12 cellular contexts compared by ENCODE assay signal in genomic region chr20:50915424-50915823, GRCh38. TPM values are rescaled to one million over a fixed set of nuclear protein-coding genes. Genes with fewer than 3 reads are reported as not detected.
DNase-seq lines count a peak whose midpoint lies in the region; ATAC-seq, FAIRE-seq and TF ChIP-seq lines count a peak whose summit lies in the region.
"Had no signal": no experiment of that assay in that cellular context is flagged by ENCODE, and none has a peak within 500 bp of the region (broad histone marks: within the 10 kb centered on the region; RNA-seq: fewer than 3 reads in every experiment).

No MANE protein-coding gene starts in this region.

- DNase-seq in activated T-cell treated with anti-CD3 and anti-CD28 coated beads, Interleukin-2, amount 50 U/mL, for 24 hours: no peak
- DNase-seq in activated T-cell treated with anti-CD3 and anti-CD28 coated beads, Interleukin-2, amount 50 U/mL, for 4 hours: no peak
- no peak for DNase-seq in activated naive CD8-positive, alpha-beta T cell treated with anti-CD3 and anti-CD28 coated beads for 36 hours
- DNase-seq in foreskin fibroblast (peak; percentile 65 to 85), smooth muscle cell (lab: John Stamatoyannopoulos, UW; ENCODE audit: unreplicated experiment) (no peak), GM12891 (ENCODE audit: insufficient read length, low spot score) (no peak)
- DNase-seq: NCI-H524 had no signal

- peak overlapping the region; percentile 32 for H3K9ac ChIP-seq in smooth muscle cell (ENCODE audit: low read depth)

- H3K27me3 ChIP-seq in smooth muscle cell (ENCODE audit: low read depth): no peaks in the 10 kb centered on the region

- no peak for TF ChIP-seq POLR2A in GM12891 (IDR thresholded peaks at IDR 0.05; ENCODE audit: low read depth, low read length)

- no peaks in the 10 kb centered on the region for H3K9me3 ChIP-seq in smooth muscle cell (replicated peaks; ENCODE audit: low read depth)
- H3K9me3 ChIP-seq: A549 had no signal

- no peaks in the 10 kb centered on the region for H3K27me3 Mint-ChIP-seq in activated T-cell treated with anti-CD3 and anti-CD28 coated beads, Interleukin-2, amount 50 U/mL, for 24 hours
- no peaks in the 10 kb centered on the region for H3K27me3 Mint-ChIP-seq in activated T-cell treated with anti-CD3 and anti-CD28 coated beads, Interleukin-2, amount 50 U/mL, for 4 hours (ENCODE audit: low read depth)
- H3K27me3 Mint-ChIP-seq in activated naive CD8-positive, alpha-beta T cell treated with anti-CD3 and anti-CD28 coated beads for 36 hours: no peaks in the 10 kb centered on the region

- H3K36me3 ChIP-seq in smooth muscle cell (ENCODE audit: low read depth): no peaks in the 10 kb centered on the region

- 39% methylated on average over 3 of the region's 3 CpGs for WGBS in smooth muscle cell (ENCODE audit: low lambda C conversion rate)

- H3F3A ChIP-seq in smooth muscle cell (ENCODE audit: low read depth): peaks cover 30% of the 10 kb centered on the region

- no peaks in the 10 kb centered on the region for H3K9me3 Mint-ChIP-seq in activated T-cell treated with anti-CD3 and anti-CD28 coated beads, Interleukin-2, amount 50 U/mL, for 24 hours
- H3K9me3 Mint-ChIP-seq in activated T-cell treated with anti-CD3 and anti-CD28 coated beads, Interleukin-2, amount 50 U/mL, for 4 hours: no peaks in the 10 kb centered on the region
- H3K9me3 Mint-ChIP-seq in activated naive CD8-positive, alpha-beta T cell treated with anti-CD3 and anti-CD28 coated beads for 36 hours: no peaks in the 10 kb centered on the region

- TF ChIP-seq CTCF in foreskin fibroblast (IDR thresholded peaks at IDR 0.05; ENCODE audit: low read depth, low read length): no peak
- TF ChIP-seq CTCF in smooth muscle cell (IDR thresholded peaks at IDR 0.05; ENCODE audit: borderline replicate concordance, insufficient read depth, poor library complexity, severe bottlenecking): no peak

- peaks cover 100% of the 10 kb centered on the region for H4K20me1 ChIP-seq in smooth muscle cell (ENCODE audit: low read depth)

- no peak for FAIRE-seq in GM12891 (lab: Jason Lieb, UNC)
- FAIRE-seq: A549, H1 had no signal

- peak overlapping the region; percentile 74 for H3K4me2 ChIP-seq in smooth muscle cell
- H3K4me2 ChIP-seq: A549 had no signal

- H3K4me1 Mint-ChIP-seq in activated T-cell treated with anti-CD3 and anti-CD28 coated beads, Interleukin-2, amount 50 U/mL, for 24 hours (ENCODE audit: low read depth): peaks cover 90% of the 10 kb centered on the region
- H3K4me1 Mint-ChIP-seq in activated T-cell treated with anti-CD3 and anti-CD28 coated beads, Interleukin-2, amount 50 U/mL, for 4 hours (ENCODE audit: low read depth): peaks cover 85% of the 10 kb centered on the region
- peaks cover 77% of the 10 kb centered on the region for H3K4me1 Mint-ChIP-seq in activated naive CD8-positive, alpha-beta T cell treated with anti-CD3 and anti-CD28 coated beads for 36 hours

- no peak overlapping the region for H2AFZ ChIP-seq in smooth muscle cell (ENCODE audit: low read depth)

- H3K4me3 ChIP-seq in foreskin fibroblast (ENCODE audit: low read depth in 1 of 2, low read length in 2 of 2) (peak overlapping the region in 1 of 2 donors; percentile 1), smooth muscle cell (no peak overlapping the region)
- H3K4me3 ChIP-seq: A549 had no signal

- H3K27ac Mint-ChIP-seq in activated T-cell treated with anti-CD3 and anti-CD28 coated beads, Interleukin-2, amount 50 U/mL, for 24 hours: peak overlapping the region; percentile 65
- H3K27ac Mint-ChIP-seq in activated naive CD8-positive, alpha-beta T cell treated with anti-CD3 and anti-CD28 coated beads for 36 hours: peak overlapping the region; percentile 32

- H3K4me3 Mint-ChIP-seq in activated T-cell treated with anti-CD3 and anti-CD28 coated beads, Interleukin-2, amount 50 U/mL, for 24 hours: no peak overlapping the region
- no peak overlapping the region for H3K4me3 Mint-ChIP-seq in activated T-cell treated with anti-CD3 and anti-CD28 coated beads, Interleukin-2, amount 50 U/mL, for 4 hours
- H3K4me3 Mint-ChIP-seq in activated naive CD8-positive, alpha-beta T cell treated with anti-CD3 and anti-CD28 coated beads for 36 hours: no peak overlapping the region

- no peak for ATAC-seq in activated T-cell treated with anti-CD3 and anti-CD28 coated beads, Interleukin-2, amount 50 U/mL, for 4 hours
- ATAC-seq in GM18909 (IDR thresholded peaks at IDR 0.05; ENCODE audit: poor library complexity, unreplicated experiment) (no peak), HG03354 (IDR thresholded peaks at IDR 0.05; ENCODE audit: poor library complexity, severe bottlenecking, unreplicated experiment) (no peak)
- ATAC-seq: sciatic nerve had no signal

- peak overlapping the region; percentile 71 for H3K27ac ChIP-seq in smooth muscle cell (ENCODE audit: low read depth)
- H3K27ac ChIP-seq: A549 had no signal

- H3K4me1 ChIP-seq in smooth muscle cell (ENCODE audit: low read depth): peaks cover 34% of the 10 kb centered on the region

- H3K36me3 Mint-ChIP-seq in activated T-cell treated with anti-CD3 and anti-CD28 coated beads, Interleukin-2, amount 50 U/mL, for 24 hours (ENCODE audit: low read depth): peaks cover 81% of the 10 kb centered on the region
- peaks cover 26% of the 10 kb centered on the region for H3K36me3 Mint-ChIP-seq in activated T-cell treated with anti-CD3 and anti-CD28 coated beads, Interleukin-2, amount 50 U/mL, for 4 hours (ENCODE audit: insufficient read depth)
- peaks cover 51% of the 10 kb centered on the region for H3K36me3 Mint-ChIP-seq in activated naive CD8-positive, alpha-beta T cell treated with anti-CD3 and anti-CD28 coated beads for 36 hours

- peaks cover 100% of the 10 kb centered on the region for H3K79me2 ChIP-seq in smooth muscle cell (ENCODE audit: low read depth)

TF ChIP-seq in GM12891, 5 proteins besides CTCF, POLR2A, EP300 and RAD21:
- no peak for TF ChIP-seq POU2F2 (IDR thresholded peaks at IDR 0.05; ENCODE audit: low read depth, low read length)
- no peak for TF ChIP-seq POLR2AphosphoS5 (IDR thresholded peaks at IDR 0.05; ENCODE audit: low read depth, low read length)
- no peak for TF ChIP-seq SPI1 (IDR thresholded peaks at IDR 0.05; ENCODE audit: low read depth, low read length)
- no peak for TF ChIP-seq TAF1 (IDR thresholded peaks at IDR 0.05; ENCODE audit: low read depth, low read length)
- TF ChIP-seq PAX5 (IDR thresholded peaks at IDR 0.05; ENCODE audit: insufficient read depth, low read length, severe bottlenecking): no peak

RNA-seq across cellular contexts. Expression of gene ADNP, which starts 15.8 kb away (rescaled TPM):
- total RNA-seq in activated T-cell treated with anti-CD3 and anti-CD28 coated beads, Interleukin-2, amount 50 U/mL, for 4 hours: 10 to 100 TPM; 55.0 to 59.6 (median 55.2) TPM
- total RNA-seq in activated naive CD8-positive, alpha-beta T cell treated with anti-CD3 and anti-CD28 coated beads for 36 hours: 10 to 100 TPM; 73.0 to 80.7 TPM
- 54.9 and 57.4 TPM in 2 replicates for total RNA-seq in smooth muscle cell
- polyA plus RNA-seq in smooth muscle cell: 14.2 and 15.3 TPM in 2 replicates
- 20.3 TPM for polyA plus RNA-seq in GM12891 (2012; ENCODE audit: low read depth, missing spikeins)

RNA-seq across cellular contexts. Expression of gene DPM1, which starts 42.9 kb away (rescaled TPM):
- total RNA-seq in activated T-cell treated with anti-CD3 and anti-CD28 coated beads, Interleukin-2, amount 50 U/mL, for 4 hours: 10 to 100 TPM; 66.4 to 73.4 (median 70.9) TPM
- total RNA-seq in activated naive CD8-positive, alpha-beta T cell treated with anti-CD3 and anti-CD28 coated beads for 36 hours: 10 to 100 TPM; 84.6 to 88.1 TPM
- 141 and 148 TPM in 2 replicates for total RNA-seq in smooth muscle cell
- polyA plus RNA-seq in smooth muscle cell: 89.1 and 104 TPM in 2 replicates
- 54.4 TPM for polyA plus RNA-seq in GM12891 (2012; ENCODE audit: low read depth, missing spikeins)

RNA-seq across cellular contexts. Expression of gene MOCS3, which starts 43.2 kb away (rescaled TPM):
- total RNA-seq in activated T-cell treated with anti-CD3 and anti-CD28 coated beads, Interleukin-2, amount 50 U/mL, for 4 hours: 10 to 100 TPM in 2 of 3 donors, 1 to 10 TPM in 1; 8.7 to 10.3 (median 10.3) TPM
- total RNA-seq in activated naive CD8-positive, alpha-beta T cell treated with anti-CD3 and anti-CD28 coated beads for 36 hours: 1 to 10 TPM; 7.8 TPM
- total RNA-seq in smooth muscle cell: 3.7 and 5.2 TPM in 2 replicates
- 3.2 and 3.7 TPM in 2 replicates for polyA plus RNA-seq in smooth muscle cell
- 1.6 TPM for polyA plus RNA-seq in GM12891 (2012; ENCODE audit: low read depth, missing spikeins)

Comparison
In these comparisons a context has a peak if more than half of its experiments do, and no peak if none do; other contexts are left out.
1. DNase-seq: peak in foreskin fibroblast (2 of 2); none in activated T-cell treated with anti-CD3 and anti-CD28 coated beads, Interleukin-2, amount 50 U/mL, for 24 hours (single experiment), activated T-cell treated with anti-CD3 and anti-CD28 coated beads, Interleukin-2, amount 50 U/mL, for 4 hours (single experiment), activated naive CD8-positive, alpha-beta T cell treated with anti-CD3 and anti-CD28 coated beads for 36 hours (single experiment), smooth muscle cell (single experiment) and GM12891 (single experiment).